ENCODE assay signal across 2 cellular contexts in the genomic region with DNA sequence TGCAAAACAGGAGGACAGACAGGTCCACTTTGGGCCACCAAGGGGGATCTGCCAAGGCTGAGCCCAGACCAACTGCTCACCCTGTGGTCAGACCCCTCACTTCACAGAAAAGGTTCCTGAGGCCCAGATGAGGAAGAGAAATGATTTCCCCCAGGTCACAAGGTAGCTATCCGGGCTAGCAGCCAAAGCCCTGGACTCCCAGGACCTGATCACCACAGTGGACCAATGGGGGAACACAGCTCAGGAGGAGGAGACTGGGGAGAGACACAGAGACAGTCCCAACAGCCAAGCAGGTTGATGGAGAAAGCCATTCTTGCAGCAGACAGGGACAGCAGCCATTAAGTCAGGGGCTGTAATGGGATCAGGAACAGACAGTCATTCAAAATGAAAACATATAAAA.
TF ChIP-seq lines count a peak whose summit lies in the region.

No MANE protein-coding gene starts in this region.

TF ChIP-seq in liver, 16 proteins besides CTCF, POLR2A, EP300 and RAD21:
- no peak for TF ChIP-seq TAF1 (conservative IDR thresholded peaks at IDR 0.05)
- TF ChIP-seq JUND (IDR thresholded peaks at IDR 0.05): no peak
- TF ChIP-seq YY1 (IDR thresholded peaks at IDR 0.05): peak; percentile 57
- TF ChIP-seq FOXA2 (IDR thresholded peaks at IDR 0.05): no peak
- TF ChIP-seq, protein P1, sequence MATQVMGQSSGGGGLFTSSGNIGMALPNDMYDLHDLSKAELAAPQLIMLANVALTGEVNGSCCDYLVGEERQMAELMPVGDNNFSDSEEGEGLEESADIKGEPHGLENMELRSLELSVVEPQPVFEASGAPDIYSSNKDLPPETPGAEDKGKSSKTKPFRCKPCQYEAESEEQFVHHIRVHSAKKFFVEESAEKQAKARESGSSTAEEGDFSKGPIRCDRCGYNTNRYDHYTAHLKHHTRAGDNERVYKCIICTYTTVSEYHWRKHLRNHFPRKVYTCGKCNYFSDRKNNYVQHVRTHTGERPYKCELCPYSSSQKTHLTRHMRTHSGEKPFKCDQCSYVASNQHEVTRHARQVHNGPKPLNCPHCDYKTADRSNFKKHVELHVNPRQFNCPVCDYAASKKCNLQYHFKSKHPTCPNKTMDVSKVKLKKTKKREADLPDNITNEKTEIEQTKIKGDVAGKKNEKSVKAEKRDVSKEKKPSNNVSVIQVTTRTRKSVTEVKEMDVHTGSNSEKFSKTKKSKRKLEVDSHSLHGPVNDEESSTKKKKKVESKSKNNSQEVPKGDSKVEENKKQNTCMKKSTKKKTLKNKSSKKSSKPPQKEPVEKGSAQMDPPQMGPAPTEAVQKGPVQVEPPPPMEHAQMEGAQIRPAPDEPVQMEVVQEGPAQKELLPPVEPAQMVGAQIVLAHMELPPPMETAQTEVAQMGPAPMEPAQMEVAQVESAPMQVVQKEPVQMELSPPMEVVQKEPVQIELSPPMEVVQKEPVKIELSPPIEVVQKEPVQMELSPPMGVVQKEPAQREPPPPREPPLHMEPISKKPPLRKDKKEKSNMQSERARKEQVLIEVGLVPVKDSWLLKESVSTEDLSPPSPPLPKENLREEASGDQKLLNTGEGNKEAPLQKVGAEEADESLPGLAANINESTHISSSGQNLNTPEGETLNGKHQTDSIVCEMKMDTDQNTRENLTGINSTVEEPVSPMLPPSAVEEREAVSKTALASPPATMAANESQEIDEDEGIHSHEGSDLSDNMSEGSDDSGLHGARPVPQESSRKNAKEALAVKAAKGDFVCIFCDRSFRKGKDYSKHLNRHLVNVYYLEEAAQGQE (IDR thresholded peaks at IDR 0.05): no peak
- TF ChIP-seq GABPA (IDR thresholded peaks at IDR 0.05 in 1 of 2, conservative IDR thresholded peaks at IDR 0.05 in 1 of 2): no peak
- TF ChIP-seq MAX (IDR thresholded peaks at IDR 0.05): no peak
- no peak for TF ChIP-seq SP1 (IDR thresholded peaks at IDR 0.05)
- no peak for TF ChIP-seq RXRA (IDR thresholded peaks at IDR 0.05)
- TF ChIP-seq HNF4A (conservative IDR thresholded peaks at IDR 0.05): peak; percentile 13 to 17
- TF ChIP-seq HNF4G (IDR thresholded peaks at IDR 0.05): no peak
- TF ChIP-seq ZBTB33 (IDR thresholded peaks at IDR 0.05): no peak
- no peak for TF ChIP-seq FOXA1 (IDR thresholded peaks at IDR 0.05)
TF ChIP-seq in liver: peak in this region for 2.

TF ChIP-seq in HepG2, 621 proteins besides CTCF, POLR2A, EP300 and RAD21:
- no peak for TF ChIP-seq SKIL (CRISPR knock-in tag; IDR thresholded peaks at IDR 0.05; ENCODE audit: borderline replicate concordance)
